Comparison of ENCODE assay signal across 28 cellular contexts in genomic region chr6:128367437-128367836, GRCh38.
DNase-seq lines count a peak whose midpoint lies in the region; ATAC-seq, FAIRE-seq and TF ChIP-seq lines count a peak whose summit lies in the region.
"Had no signal": no experiment of that assay in that cellular context is flagged by ENCODE, and none has a peak within 500 bp of the region (broad histone marks: within the 10 kb centered on the region; RNA-seq: fewer than 3 reads in every experiment).

No MANE protein-coding gene starts in this region.

- H3K9ac ChIP-seq in K562 (ENCODE audit: insufficient read depth in 1 of 2, low read depth in 2 of 2, low read length in 2 of 2) = no peak overlapping the region

- peaks cover 23% of the 10 kb centered on the region for H3K4me1 Mint-ChIP-seq in nephron progenitor cell
- H3K4me1 Mint-ChIP-seq: CD8-positive, alpha-beta memory T cell; H9 had no signal

- no peaks in the 10 kb centered on the region for H3K9me3 Mint-ChIP-seq in nephron progenitor cell
- H3K9me3 Mint-ChIP-seq: CD8-positive, alpha-beta memory T cell; H9; T-cell; T-helper 2 cell treated with Interferon-gamma antibody and Interleukin-4, amounts not matched to agents 5 μg/mL and 100 μg/mL, for 36 hours had no signal

- H2AFZ ChIP-seq in K562 (ENCODE audit: low read depth, low read length) = no peak overlapping the region

- TF ChIP-seq POLR2A in K562 (conservative IDR thresholded peaks at IDR 0.05) = no peak

- WGBS in K562 (ENCODE audit: insufficient coverage, low coverage, missing lambda C conversion rate) = 0% methylated on average over 4 of the region's 4 CpGs

- no peaks in the 10 kb centered on the region for H3K27me3 ChIP-seq in K562 (ENCODE audit: control insufficient read depth in 2 of 2, insufficient read depth in 2 of 2, low read length in 2 of 2)
- no peaks in the 10 kb centered on the region for H3K27me3 ChIP-seq in left ventricle myocardium inferior (ENCODE audit: low read depth)

- intact Hi-C loops in K562 (cut with micrococcal nuclease) = no loop called here
- intact Hi-C loops in left ventricle myocardium inferior (cut with micrococcal nuclease) = no loop called here

- in situ Hi-C loops in K562 (cut with MboI) = no loop called here

- FAIRE-seq in K562 (lab: Jason Lieb, UNC) = no peak
- FAIRE-seq: HTR-8/SVneo had no signal

- H3K27ac ChIP-seq in K562 (ENCODE audit: extremely low read depth, low read depth, low read length) = no peak overlapping the region
- H3K27ac ChIP-seq in left ventricle myocardium inferior (replicated peaks) = no peak overlapping the region
- H3K27ac ChIP-seq: C4-2B, SK-N-MC had no signal

- H3K4me1 ChIP-seq in K562 (replicated peaks in 1 of 2; ENCODE audit: control insufficient read depth in 2 of 2, insufficient read depth in 2 of 2, low read length in 2 of 2) = no peaks in the 10 kb centered on the region
- H3K4me1 ChIP-seq in left ventricle myocardium inferior = peaks cover 76% of the 10 kb centered on the region

- H3K27ac Mint-ChIP-seq in nephron progenitor cell = peak overlapping the region; percentile 40
- H3K27ac Mint-ChIP-seq: CD8-positive, alpha-beta memory T cell; H9; T-cell; T-helper 2 cell treated with Interferon-gamma antibody and Interleukin-4, amounts not matched to agents 5 μg/mL and 100 μg/mL, for 36 hours had no signal

- H3K36me3 Mint-ChIP-seq in nephron progenitor cell (ENCODE audit: low read depth) = no peaks in the 10 kb centered on the region
- H3K36me3 Mint-ChIP-seq: T-cell had no signal

- CTCF ChIA-PET in K562 (lab: Yijun Ruan, JAX; ENCODE audit: low intra/inter-chr PET ratio) = no interaction called here

- POLR2A ChIA-PET in K562 (lab: Yijun Ruan, JAX) = no interaction called here

- no peaks in the 10 kb centered on the region for H3K9me1 ChIP-seq in K562 (ENCODE audit: control insufficient read depth, insufficient read depth, low read length)

- H3K9me3 ChIP-seq in K562 (replicated peaks; ENCODE audit: control insufficient read depth, insufficient read depth, low read depth, low read length) = no peaks in the 10 kb centered on the region
- H3K9me3 ChIP-seq in left ventricle myocardium inferior (replicated peaks) = no peaks in the 10 kb centered on the region

- H3K36me3 ChIP-seq in K562 (ENCODE audit: control insufficient read depth, insufficient read depth, low read length) = no peaks in the 10 kb centered on the region
- H3K36me3 ChIP-seq in left ventricle myocardium inferior = no peaks in the 10 kb centered on the region

- ATAC-seq in K562 (no peak), GM19397 (IDR thresholded peaks at IDR 0.05; ENCODE audit: unreplicated experiment) (no peak), GM18519 (IDR thresholded peaks at IDR 0.05; ENCODE audit: low FRiP score, unreplicated experiment) (no peak)
- ATAC-seq: T-cell had no signal

- no peak overlapping the region for H3K4me3 Mint-ChIP-seq in nephron progenitor cell
- H3K4me3 Mint-ChIP-seq: CD8-positive, alpha-beta memory T cell; H9; T-cell; T-helper 2 cell treated with Interferon-gamma antibody and Interleukin-4, amounts not matched to agents 5 μg/mL and 100 μg/mL, for 36 hours had no signal

- no peak for TF ChIP-seq EP300 in K562 (IDR thresholded peaks at IDR 0.05; ENCODE audit: low read length)

- H4K20me1 ChIP-seq in K562 (replicated peaks; ENCODE audit: control insufficient read depth, insufficient read depth, low read length) = no peaks in the 10 kb centered on the region

- no peaks in the 10 kb centered on the region for H3K79me2 ChIP-seq in K562 (ENCODE audit: control insufficient read depth, insufficient read depth, low read length)

- TF ChIP-seq RAD21 in K562 (CRISPR knock-in tag; conservative IDR thresholded peaks at IDR 0.05 in 1 of 2, IDR thresholded peaks at IDR 0.05 in 1 of 2) = no peak

- H3K4me2 ChIP-seq in K562 (ENCODE audit: insufficient read depth, low read length) = no peak overlapping the region

- H3K4me3 ChIP-seq in K562 (no peak overlapping the region), left ventricle myocardium inferior (no peak overlapping the region)
- H3K4me3 ChIP-seq: SK-N-MC had no signal

- H3K27me3 Mint-ChIP-seq in nephron progenitor cell (ENCODE audit: low read depth, poor library complexity) = no peaks in the 10 kb centered on the region
- H3K27me3 Mint-ChIP-seq: CD8-positive, alpha-beta memory T cell; T-cell had no signal

- DNase-seq in NCI-H1105 treated with DMSO at 0.1 percent for 48 hours (lab: John Stamatoyannopoulos, UW) = peak; percentile 46
- no peak for DNase-seq in NCI-H1105 (lab: John Stamatoyannopoulos, UW)
- DNase-seq in LoVo (ENCODE audit: low spot score) = peak; percentile 51
- DNase-seq in K562 (ENCODE audit: extremely low read depth in 1 of 4, low spot score in 3 of 4) = no peak
- DNase-seq in nephron progenitor cell = no peak
- no peak for DNase-seq in left ventricle myocardium inferior
- DNase-seq: 8988T; AML-193; CD8-positive, alpha-beta memory T cell; EL; GF-D8; H9; IMR-90; Karpas-422; NCI-H1436; NCI-H1930; NCI-H2171; NCI-H446; NCI-H526; RPMI8226; SHP77 treated with DMSO at 0.1 percent for 48 hours; T-cell had no signal

- TF ChIP-seq CTCF in K562 (IDR thresholded peaks at IDR 0.05 in 2 of 3, conservative IDR thresholded peaks at IDR 0.05 in 1 of 3; ENCODE audit: insufficient read depth in 2 of 3, low read depth in 1 of 3, low read length in 3 of 3) (no peak), nephron progenitor cell (IDR thresholded peaks at IDR 0.05) (no peak), left ventricle myocardium inferior (IDR thresholded peaks at IDR 0.05; ENCODE audit: borderline replicate concordance) (no peak)

- BruUV-seq in K562 (replicated peaks; lab: Mats Ljungman, UMichigan) = no TSS peak

TF ChIP-seq in K562, 482 proteins besides CTCF, POLR2A, EP300 and RAD21:
- no peak for TF ChIP-seq ZNF766 (CRISPR knock-in tag; conservative IDR thresholded peaks at IDR 0.05)
- peak; percentile 75 for TF ChIP-seq NFIC (IDR thresholded peaks at IDR 0.05)
- peak; percentile 51; the same call in 1 of the 2 replicates for TF ChIP-seq NFIX (CRISPR knock-in tag; IDR thresholded peaks at IDR 0.05; ENCODE audit: low read depth)
- TF ChIP-seq KDM4B (IDR thresholded peaks at IDR 0.05; ENCODE audit: borderline replicate concordance in 2 of 2, low read depth in 1 of 2) = no peak

Comparison
In these comparisons a context has a peak if more than half of its experiments do, and no peak if none do; other contexts are left out.
1. DNase-seq: peak in NCI-H1105 treated with DMSO at 0.1 percent for 48 hours (single experiment) and LoVo (single experiment); none in NCI-H1105 (single experiment), K562 (0 of 4), nephron progenitor cell (single experiment) and left ventricle myocardium inferior (single experiment).